Comparison of ENCODE assay signal across 14 cellular contexts in genomic region chr15:66729339-66729951, GRCh38. TPM values are rescaled to one million over a fixed set of nuclear protein-coding genes. Genes with fewer than 3 reads are reported as not detected.
DNase-seq lines count a peak whose midpoint lies in the region; ATAC-seq and TF ChIP-seq lines count a peak whose summit lies in the region.
"Had no signal": no experiment of that assay in that cellular context is flagged by ENCODE, and none has a peak within 500 bp of the region (broad histone marks: within the 10 kb centered on the region; RNA-seq: fewer than 3 reads in every experiment).

No MANE protein-coding gene starts in this region.

- H3K9ac ChIP-seq in adipocyte (ENCODE audit: low read length), result peak overlapping the region; percentile 83

- no peak for ATAC-seq in GM19324 (IDR thresholded peaks at IDR 0.05; ENCODE audit: low FRiP score, unreplicated experiment)
- no peak for ATAC-seq in GM21737 (IDR thresholded peaks at IDR 0.05; ENCODE audit: unreplicated experiment)
- ATAC-seq: T-helper 17 cell had no signal

- H3K4me3 ChIP-seq in A673 (ENCODE audit: low read depth, low read length, poor library complexity, severe bottlenecking) (no peak overlapping the region), adipocyte (ENCODE audit: low read length) (peak overlapping the region; percentile 65)

- H3K27me3 ChIP-seq in A673 (replicated peaks; ENCODE audit: insufficient read depth, low read depth, low read length, poor library complexity), result no peaks in the 10 kb centered on the region
- no peaks in the 10 kb centered on the region for H3K27me3 ChIP-seq in adipocyte (replicated peaks; ENCODE audit: control insufficient read depth, insufficient read depth, low read length)

- CTCF ChIA-PET in A673 (lab: Charles Lee), result no interaction called here

- peaks cover 8% of the 10 kb centered on the region for H3K4me1 ChIP-seq in A673 (ENCODE audit: insufficient read depth, low read length, poor library complexity, severe bottlenecking)
- peaks cover 86% of the 10 kb centered on the region for H3K4me1 ChIP-seq in adipocyte (ENCODE audit: control insufficient read depth, insufficient read depth, low read length)

- no TSS peak for BruUV-seq in A673 (replicated peaks; lab: Mats Ljungman, UMichigan)

- POLR2A ChIA-PET in A673 (lab: Charles Lee; ENCODE audit: low non-redundant PET), result no interaction called here

- no peaks in the 10 kb centered on the region for H3K9me3 ChIP-seq in A673 (ENCODE audit: low read depth, low read length, poor library complexity, severe bottlenecking)
- H3K9me3 ChIP-seq in adipocyte (ENCODE audit: control insufficient read depth, low read length), result no peaks in the 10 kb centered on the region

- DNase-seq in A673 (ENCODE audit: low spot score) (no peak), adipocyte (ENCODE audit: low read depth) (peak; percentile 22), iris pigment epithelial cell (ENCODE audit: low read depth) (peak; percentile 54), retina (peak; percentile 65), putamen (ENCODE audit: low spot score) (no peak)
- DNase-seq in activated CD4-positive, alpha-beta T cell treated with anti-CD3 and anti-CD28 coated beads for 1 hour, result no peak
- DNase-seq: activated naive CD8-positive, alpha-beta T cell treated with anti-CD3 and anti-CD28 coated beads for 36 hours; GF-D8; NCI-H1092; NCI-H69; stimulated activated CD8-positive, alpha-beta memory T cell treated with anti-CD3 and anti-CD28 coated beads, Interleukin-4, amount 100 ng/mL, for 48 hours; T-helper 17 cell had no signal

- no peak for TF ChIP-seq CTCF in A673 (conservative IDR thresholded peaks at IDR 0.05; ENCODE audit: low read depth, low read length)

- peak overlapping the region; percentile 48 for H3K27ac ChIP-seq in A673 (ENCODE audit: low read depth, low read length, poor library complexity, severe bottlenecking)

- peaks cover 17% of the 10 kb centered on the region for H3K36me3 ChIP-seq in A673 (ENCODE audit: insufficient read depth, low read length, poor library complexity, severe bottlenecking)
- H3K36me3 ChIP-seq in adipocyte (ENCODE audit: control insufficient read depth, insufficient read depth, low read length, severe bottlenecking), result peaks cover 46% of the 10 kb centered on the region

- intact Hi-C loops in A673 (cut with micrococcal nuclease; ENCODE audit: unreplicated experiment), result no loop called here

RNA-seq across cellular contexts. Expression of gene SMAD6, which starts 27.4 kb away (rescaled TPM):
- total RNA-seq in A673 (2021), result 50.1 and 63.9 TPM in 2 replicates

Comparison
In these comparisons a context has a peak if more than half of its experiments do, and no peak if none do; other contexts are left out.
1. DNase-seq: peak in adipocyte (single experiment), iris pigment epithelial cell (single experiment) and retina (single experiment); none in A673 (single experiment), putamen (single experiment) and activated CD4-positive, alpha-beta T cell treated with anti-CD3 and anti-CD28 coated beads for 1 hour (single experiment).